In genomic region chrX:13906103-13906502, GRCh38 we compare ENCODE assay signal across 15 cellular contexts.
DNase-seq lines count a peak whose midpoint lies in the region; ATAC-seq and TF ChIP-seq lines count a peak whose summit lies in the region.
"Had no signal": no experiment of that assay in that cellular context is flagged by ENCODE, and none has a peak within 500 bp of the region (broad histone marks: within the 10 kb centered on the region; RNA-seq: fewer than 3 reads in every experiment).

No MANE protein-coding gene starts in this region.

- no peak overlapping the region for H3K4ac ChIP-seq in neuronal stem cell (ENCODE audit: low read length)

- H3K18ac ChIP-seq in neuronal stem cell (ENCODE audit: low read length), result no peak overlapping the region

- H3K4me3 ChIP-seq in OCI-LY3 (ENCODE audit: low read length), result peak overlapping the region; percentile 28; the same call in 1 of the 2 replicates
- no peak overlapping the region for H3K4me3 ChIP-seq in neuronal stem cell (ENCODE audit: low read length in 2 of 2)
- H3K4me3 ChIP-seq: lung, right atrium auricular region had no signal

- no CpG with 5 or more reads among the region's 2 CpGs for WGBS in neuronal stem cell (ENCODE audit: extremely low coverage in 2 of 2, insufficient read length in 2 of 2, insufficient replicate concordance in 1 of 2), 2 donors

- peak; percentile 64 for DNase-seq in DMS 273 (lab: John Stamatoyannopoulos, UW; ENCODE audit: unreplicated experiment)
- DNase-seq in globus pallidus (ENCODE audit: low spot score), result peak; percentile 94
- DNase-seq in neuronal stem cell (ENCODE audit: low spot score), result no peak
- DNase-seq in GM20000 (ENCODE audit: low spot score), result no peak
- no peak for DNase-seq in cortex of kidney (lab: John Stamatoyannopoulos, UW)
- DNase-seq: activated CD8-positive, alpha-beta T cell treated with anti-CD3 and anti-CD28 coated beads, Interleukin-2, amount 10 ng/mL, durations not matched to agents 7 days and 5 days; activated naive CD8-positive, alpha-beta T cell treated with anti-CD3 and anti-CD28 coated beads, Interleukin-2, amount 10 ng/mL, durations not matched to agents 7 days and 5 days; NCI-H187; NCI-H510A treated with DMSO at 0.1 percent for 48 hours; nephron progenitor cell had no signal

- no peaks in the 10 kb centered on the region for H4K20me1 ChIP-seq in OCI-LY3 (ENCODE audit: insufficient read depth, low read length)

- no peaks in the 10 kb centered on the region for H3K79me1 ChIP-seq in neuronal stem cell (ENCODE audit: low read depth, low read length)

- H3K9ac ChIP-seq in OCI-LY3 (ENCODE audit: low read length), result no peak overlapping the region; the same call in 1 of the 2 replicates
- H3K9ac ChIP-seq in neuronal stem cell (ENCODE audit: low read depth, low read length, poor library complexity), result no peak overlapping the region

- H3K27ac ChIP-seq in OCI-LY3 (ENCODE audit: low read length), result peak overlapping the region; percentile 63
- peak overlapping the region; percentile 68 for H3K27ac ChIP-seq in neuronal stem cell (replicated peaks; ENCODE audit: low read length)
- H3K27ac ChIP-seq: right atrium auricular region had no signal

- no peak overlapping the region for H3K23ac ChIP-seq in neuronal stem cell (ENCODE audit: low read depth, low read length, poor library complexity)

- H2AK5ac ChIP-seq in neuronal stem cell (ENCODE audit: low read depth, low read length), result no peak overlapping the region

- H2BK120ac ChIP-seq in neuronal stem cell (ENCODE audit: low read depth, low read length), result no peak overlapping the region

- TF ChIP-seq CTCF in OCI-LY3 (IDR thresholded peaks at IDR 0.05; ENCODE audit: low read depth, low read length), result no peak
- no peak for TF ChIP-seq CTCF in GM20000 (IDR thresholded peaks at IDR 0.05; ENCODE audit: extremely low read depth, missing control alignments)

- no peak overlapping the region for H2BK5ac ChIP-seq in neuronal stem cell (ENCODE audit: low read length)

- ATAC-seq in HG02763 (IDR thresholded peaks at IDR 0.05; ENCODE audit: unreplicated experiment), result no peak
- ATAC-seq in GM18511 (IDR thresholded peaks at IDR 0.05; ENCODE audit: unreplicated experiment), result no peak
- ATAC-seq: activated CD8-positive, alpha-beta T cell treated with anti-CD3 and anti-CD28 coated beads, Interleukin-2, amount 10 ng/mL, durations not matched to agents 7 days and 5 days had no signal

- no peak overlapping the region for H4K91ac ChIP-seq in neuronal stem cell (ENCODE audit: low read depth, low read length, poor library complexity)

- H3K4me1 ChIP-seq in OCI-LY3 (ENCODE audit: low read length), result peaks cover 15% of the 10 kb centered on the region
- peaks cover 0 to 1% of the 10 kb centered on the region in 2 donors for H3K4me1 ChIP-seq in neuronal stem cell (ENCODE audit: control insufficient read depth in 2 of 2, insufficient read depth in 1 of 2, low read depth in 1 of 2, low read length in 2 of 2)
- H3K4me1 ChIP-seq: right atrium auricular region had no signal

- H3K36me3 ChIP-seq in OCI-LY3 (replicated peaks; ENCODE audit: low read depth, low read length), result no peaks in the 10 kb centered on the region
- H3K36me3 ChIP-seq in neuronal stem cell (replicated peaks in 1 of 2; ENCODE audit: control insufficient read depth in 2 of 2, insufficient read depth in 2 of 2, low read length in 2 of 2), result peaks cover 0 to 35% of the 10 kb centered on the region in 2 donors
- H3K36me3 ChIP-seq: right atrium auricular region had no signal

- H3K9me3 ChIP-seq in OCI-LY3 (ENCODE audit: insufficient read depth, low read length) (no peaks in the 10 kb centered on the region), neuronal stem cell (replicated peaks in 1 of 2; ENCODE audit: control insufficient read depth in 2 of 2, insufficient read depth in 1 of 2, low read depth in 1 of 2, low read length in 2 of 2) (no peaks in the 10 kb centered on the region)
- H3K9me3 ChIP-seq: right atrium auricular region had no signal

- H3K4me2 ChIP-seq in OCI-LY3 (ENCODE audit: low read length), result peak overlapping the region; percentile 62
- H3K4me2 ChIP-seq in neuronal stem cell (ENCODE audit: insufficient read depth, low read length, poor library complexity, severe bottlenecking), result no peak overlapping the region

- H2BK15ac ChIP-seq in neuronal stem cell (ENCODE audit: low read length), result no peak overlapping the region

- H3K79me2 ChIP-seq in OCI-LY3 (ENCODE audit: low read length), result peaks cover 17% of the 10 kb centered on the region; the same call in 1 of the 2 replicates

- no peak overlapping the region for H3K14ac ChIP-seq in neuronal stem cell (ENCODE audit: low read length)

- H2AFZ ChIP-seq in OCI-LY3 (ENCODE audit: low read depth, low read length) (no peak overlapping the region), neuronal stem cell (ENCODE audit: low read length) (no peak overlapping the region)

- H3K27me3 ChIP-seq in OCI-LY3 (ENCODE audit: low read depth, low read length) (no peaks in the 10 kb centered on the region), neuronal stem cell (ENCODE audit: control insufficient read depth in 3 of 3, insufficient read depth in 3 of 3, low read depth in 1 of 3, low read length in 3 of 3) (no peaks in the 10 kb centered on the region)
- H3K27me3 ChIP-seq: right atrium auricular region had no signal

- H4K8ac ChIP-seq in neuronal stem cell (ENCODE audit: low read depth, low read length), result no peak overlapping the region

- H2BK12ac ChIP-seq in neuronal stem cell (ENCODE audit: low read length), result no peak overlapping the region

Comparison
In these comparisons a context has a peak if more than half of its experiments do, and no peak if none do; other contexts are left out.
1. DNase-seq: peak in DMS 273 (single experiment) and globus pallidus (single experiment); none in neuronal stem cell (single experiment), GM20000 (single experiment) and cortex of kidney (single experiment).